In genomic region chr6:14381225-14381887, GRCh38 we compare ENCODE assay signal across 1 cellular context.
TF ChIP-seq lines count a peak whose summit lies in the region.

No MANE protein-coding gene starts in this region.

TF ChIP-seq in H1, 55 proteins besides CTCF, POLR2A, EP300 and RAD21 (continued from another document):
- TF ChIP-seq CHD7 (IDR thresholded peaks at IDR 0.05; ENCODE audit: insufficient replicate concordance, low read length) (peak; percentile 72), SP2 (IDR thresholded peaks at IDR 0.05; ENCODE audit: low read length) (no peak), ASH2L (IDR thresholded peaks at IDR 0.05; ENCODE audit: low read length) (no peak), SP4 (IDR thresholded peaks at IDR 0.05; ENCODE audit: low read length) (no peak), POU5F1 (IDR thresholded peaks at IDR 0.05; ENCODE audit: low read depth, low read length) (peak; percentile 85), HDAC6 (IDR thresholded peaks at IDR 0.05; ENCODE audit: low read depth, low read length) (no peak), HDAC2 (IDR thresholded peaks at IDR 0.05; ENCODE audit: borderline replicate concordance in 1 of 2, low read depth in 2 of 2, low read length in 2 of 2) (peak in 1 of 2 experiments; percentile 53; a peak in 1 of 4 replicates), CHD1 (IDR thresholded peaks at IDR 0.05; ENCODE audit: low read depth, low read length) (no peak), JUN (IDR thresholded peaks at IDR 0.05; ENCODE audit: low read depth, low read length) (no peak), ATF2 (IDR thresholded peaks at IDR 0.05; ENCODE audit: low read length) (no peak)
TF ChIP-seq in H1: peak in this region for 4.
